Comparison of ENCODE assay signal across 9 cellular contexts in genomic region chr5:138032572-138033274, GRCh38. TPM values are rescaled to one million over a fixed set of nuclear protein-coding genes. Genes with fewer than 3 reads are reported as not detected.
DNase-seq lines count a peak whose midpoint lies in the region; ATAC-seq, FAIRE-seq and TF ChIP-seq lines count a peak whose summit lies in the region.
"Had no signal": no experiment of that assay in that cellular context is flagged by ENCODE, and none has a peak within 500 bp of the region (broad histone marks: within the 10 kb centered on the region; RNA-seq: fewer than 3 reads in every experiment).

Gene FAM13B, minus strand, starts transcription at chr5:138033079. Its CDS starts 13,968 bp downstream, at chr5:138019111.

- 0% methylated on average over 53 to 76 of the region's 76 CpGs for WGBS in lung, 2 donors

- H3K27me3 ChIP-seq in BLaER1 (no peaks in the 10 kb centered on the region), duodenal mucosa (ENCODE audit: control insufficient read depth in 1 of 2, insufficient read depth in 2 of 2, low read length in 2 of 2) (no peaks in the 10 kb centered on the region), lung (ENCODE audit: control insufficient read depth, insufficient read depth) (no peaks in the 10 kb centered on the region)

- peaks cover 50% of the 10 kb centered on the region for H3K4me1 ChIP-seq in BLaER1
- peaks cover 30 to 37% of the 10 kb centered on the region in 2 donors for H3K4me1 ChIP-seq in duodenal mucosa (ENCODE audit: control insufficient read depth in 1 of 2, insufficient read depth in 2 of 2, low read length in 2 of 2)
- peaks cover 11 to 12% of the 10 kb centered on the region in 2 donors for H3K4me1 ChIP-seq in lung (ENCODE audit: control insufficient read depth in 2 of 2, insufficient read depth in 2 of 2, low read length in 2 of 2)

- peak within 1 kb of the TSS; percentile 93 for H3K4me2 ChIP-seq in BLaER1

- H3K36me3 Mint-ChIP-seq in activated CD4-positive, alpha-beta memory T cell treated with anti-CD3 and anti-CD28 coated beads, Interleukin-2, amount 10 ng/mL, durations not matched to agents 7 days and 5 days (ENCODE audit: low read depth), result peaks cover 25% of the 10 kb centered on the region

- H3K9me3 ChIP-seq in BLaER1 (0 out of 2 replicates have a peak, but pooled peaks cover under 1% of the 10 kb centered on the region), duodenal mucosa (ENCODE audit: control insufficient read depth in 1 of 2, low read length in 2 of 2) (no peaks in the 10 kb centered on the region), lung (ENCODE audit: control insufficient read depth in 2 of 2, insufficient read depth in 1 of 2, low read length in 1 of 2) (no peaks in the 10 kb centered on the region)

- H3K36me3 ChIP-seq in BLaER1 (peaks cover 1% of the 10 kb centered on the region), duodenal mucosa (ENCODE audit: control insufficient read depth in 1 of 2, insufficient read depth in 2 of 2, low read length in 2 of 2) (no peaks in the 10 kb centered on the region), lung (ENCODE audit: control insufficient read depth in 2 of 2, insufficient read depth in 2 of 2, low read length in 2 of 2) (no peaks in the 10 kb centered on the region)

- H3K27ac ChIP-seq in BLaER1, result peak within 1 kb of the TSS; percentile 97
- peak within 1 kb of the TSS; percentile 98 for H3K27ac ChIP-seq in duodenal mucosa (ENCODE audit: low read depth, low read length)
- H3K27ac ChIP-seq in lung (ENCODE audit: low read depth in 1 of 2, low read length in 1 of 2), result peak within 1 kb of the TSS; percentile 99 to 100

- peaks cover 50% of the 10 kb centered on the region for H4K20me1 ChIP-seq in BLaER1

- ATAC-seq in HG03457 (IDR thresholded peaks at IDR 0.05; ENCODE audit: unreplicated experiment) (peak; percentile 34), lung (ENCODE audit: insufficient read depth, low FRiP score) (peak; percentile 92)

- H3K4me3 ChIP-seq in BLaER1 (peak within 1 kb of the TSS; percentile 82), duodenal mucosa (ENCODE audit: low read depth in 1 of 2, low read length in 2 of 2) (peak within 1 kb of the TSS; percentile 88 to 95), lung (peak within 1 kb of the TSS; percentile 93)

- H3K9ac ChIP-seq in BLaER1 (peak within 1 kb of the TSS; percentile 96), duodenal mucosa (ENCODE audit: low read depth in 1 of 2, low read length in 2 of 2) (peak within 1 kb of the TSS; percentile 95 to 96)

- H3K4me1 Mint-ChIP-seq in activated CD4-positive, alpha-beta memory T cell treated with anti-CD3 and anti-CD28 coated beads, Interleukin-2, amount 10 ng/mL, durations not matched to agents 7 days and 5 days, result peaks cover 65% of the 10 kb centered on the region

- POLR2A ChIA-PET in activated CD4-positive, alpha-beta memory T cell treated with anti-CD3 and anti-CD28 coated beads, Interleukin-2, amount 10 ng/mL, durations not matched to agents 7 days and 5 days (lab: Charles Lee), result interaction anchor here (0.9 to 4.1 kb wide), 7 partner anchors 14 to 302 kb away, joined by 3 to 16 read pairs (median 3); partner anchors contain the start of genes BRD8 and KIF20A

- CTCF ChIA-PET in activated CD4-positive, alpha-beta memory T cell treated with anti-CD3 and anti-CD28 coated beads, Interleukin-2, amount 10 ng/mL, durations not matched to agents 7 days and 5 days (lab: Charles Lee), result interaction anchor here (0.9 to 5.6 kb wide), 6 partner anchors 9 to 281 kb away, joined by 3 to 133 read pairs (median 4); partner anchors contain the start of gene HNRNPA0

- no peaks in the 10 kb centered on the region for H3K27me3 Mint-ChIP-seq in activated CD4-positive, alpha-beta memory T cell treated with anti-CD3 and anti-CD28 coated beads, Interleukin-2, amount 10 ng/mL, durations not matched to agents 7 days and 5 days

- FAIRE-seq in GM19239 (lab: Jason Lieb, UNC), result peak; percentile 14
- FAIRE-seq: endometrium had no signal

- H3K27ac Mint-ChIP-seq in activated CD4-positive, alpha-beta memory T cell treated with anti-CD3 and anti-CD28 coated beads, Interleukin-2, amount 10 ng/mL, durations not matched to agents 7 days and 5 days, result peak within 1 kb of the TSS; percentile 97

- H3K4me3 Mint-ChIP-seq in activated CD4-positive, alpha-beta memory T cell treated with anti-CD3 and anti-CD28 coated beads, Interleukin-2, amount 10 ng/mL, durations not matched to agents 7 days and 5 days, result peak within 1 kb of the TSS; percentile 90

- DNase-seq in GM19239 (ENCODE audit: insufficient read length, low spot score) (peak; percentile 57), NCI-H748 treated with DMSO at 0.1 percent for 48 hours (lab: John Stamatoyannopoulos, UW) (peak; percentile 62), lung (ENCODE audit: low spot score) (peak; percentile 77)
- DNase-seq in activated CD4-positive, alpha-beta memory T cell treated with anti-CD3 and anti-CD28 coated beads, Interleukin-2, amount 10 ng/mL, durations not matched to agents 7 days and 5 days, result peak; percentile 84
- DNase-seq in stimulated activated CD8-positive, alpha-beta memory T cell treated with anti-CD3 and anti-CD28 coated beads, Interleukin-12 subunit alpha, Interleukin-12 subunit beta, amount 100 ng/mL, for 1 hour (ENCODE audit: low read depth), result peak; percentile 66

- H3K9me3 Mint-ChIP-seq in activated CD4-positive, alpha-beta memory T cell treated with anti-CD3 and anti-CD28 coated beads, Interleukin-2, amount 10 ng/mL, durations not matched to agents 7 days and 5 days, result no peaks in the 10 kb centered on the region

- no peak for TF ChIP-seq CTCF in lung (IDR thresholded peaks at IDR 0.05; ENCODE audit: control extremely low read depth, extremely low read depth)

RNA-seq across cellular contexts. Expression of gene FAM13B, which starts in this region (rescaled TPM):
- total RNA-seq in activated CD4-positive, alpha-beta memory T cell treated with anti-CD3 and anti-CD28 coated beads, Interleukin-2, amount 10 ng/mL, durations not matched to agents 7 days and 5 days, result 10 to 100 TPM; 24.9 to 25.3 TPM
- total RNA-seq in lung, result 10 to 100 TPM; 38.0 to 63.6 TPM
- polyA plus RNA-seq in lung, result 1 to 10 TPM; 7.6 to 8.8 TPM

Comparison
In these comparisons a context has a peak if more than half of its experiments do, and no peak if none do; other contexts are left out.
1. Peak in every context shown above with its lines: DNase-seq, ATAC-seq, H3K4me3 ChIP-seq and H3K27ac ChIP-seq.